ENCODE assay signal across 16 cellular contexts in the genomic region with DNA sequence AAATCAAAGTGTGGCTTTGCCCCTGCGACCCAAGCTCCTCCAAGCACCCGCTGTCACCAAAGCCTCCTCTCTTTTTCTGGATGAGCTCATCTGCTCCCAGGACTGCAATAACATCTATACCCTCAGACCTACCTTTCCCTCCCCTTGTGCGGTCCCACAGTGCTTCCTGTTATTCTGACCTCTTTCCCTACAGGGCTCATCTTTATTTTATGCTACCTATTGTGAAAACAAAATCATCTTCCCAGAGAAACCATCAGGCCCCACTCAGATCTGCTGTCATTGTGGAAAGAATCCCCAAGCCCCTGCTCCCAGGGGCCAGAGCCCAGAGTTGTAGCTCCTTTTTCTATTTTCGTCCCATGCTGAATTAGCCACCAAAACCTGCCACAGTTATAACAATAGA.
DNase-seq lines count a peak whose midpoint lies in the region; TF ChIP-seq lines count a peak whose summit lies in the region.
"Had no signal": no experiment of that assay in that cellular context is flagged by ENCODE, and none has a peak within 500 bp of the region (broad histone marks: within the 10 kb centered on the region; RNA-seq: fewer than 3 reads in every experiment).

No MANE protein-coding gene starts in this region.

- H3K36me3 ChIP-seq in endodermal cell (ENCODE audit: control insufficient read depth, insufficient read depth, low read length) = no peaks in the 10 kb centered on the region

- no peak overlapping the region for H3K9ac ChIP-seq in endodermal cell (ENCODE audit: extremely low read depth, low read length, poor library complexity, severe bottlenecking)

- TF ChIP-seq CTCF in brain (conservative IDR thresholded peaks at IDR 0.05) (no peak), endodermal cell (conservative IDR thresholded peaks at IDR 0.05) (no peak), mesothelial cell of epicardium (IDR thresholded peaks at IDR 0.05; ENCODE audit: unreplicated experiment) (no peak), progenitor cell of endocrine pancreas (IDR thresholded peaks at IDR 0.05; ENCODE audit: unreplicated experiment) (no peak), CD14-positive monocyte (IDR thresholded peaks at IDR 0.05) (no peak), glutamatergic neuron (IDR thresholded peaks at IDR 0.05; ENCODE audit: partially characterized antibody, unreplicated experiment) (no peak)

- H3K36me3 Mint-ChIP-seq in brain = peaks cover 55% of the 10 kb centered on the region
- no peaks in the 10 kb centered on the region for H3K36me3 Mint-ChIP-seq in endodermal cell (ENCODE audit: low read depth)
- peaks cover 34% of the 10 kb centered on the region for H3K36me3 Mint-ChIP-seq in mesothelial cell of epicardium
- H3K36me3 Mint-ChIP-seq in progenitor cell of endocrine pancreas (ENCODE audit: insufficient read depth) = peaks cover 18% of the 10 kb centered on the region
- H3K36me3 Mint-ChIP-seq in CD14-positive monocyte = no peaks in the 10 kb centered on the region
- no peaks in the 10 kb centered on the region for H3K36me3 Mint-ChIP-seq in glutamatergic neuron (ENCODE audit: unreplicated experiment)
- H3K36me3 Mint-ChIP-seq: CD4-positive, CD25-positive, alpha-beta regulatory T cell; CD8-positive, alpha-beta T cell had no signal

- no peak for DNase-seq in endodermal cell
- DNase-seq in mesothelial cell of epicardium (ENCODE audit: low spot score in 2 of 2, unreplicated experiment in 2 of 2) = no peak
- no peak for DNase-seq in progenitor cell of endocrine pancreas (ENCODE audit: low spot score, unreplicated experiment)
- DNase-seq in inferior parietal cortex (ENCODE audit: extremely low spot score) = no peak
- no peak for DNase-seq in cortex of kidney (lab: John Stamatoyannopoulos, UW)
- no peak for DNase-seq in CD14-positive monocyte (ENCODE audit: low spot score)
- no peak for DNase-seq in glutamatergic neuron
- DNase-seq: C1 segment of cervical spinal cord; Caco-2; CD4-positive, CD25-positive, alpha-beta regulatory T cell; CD8-positive, alpha-beta T cell; DMS153; DND-41; GOT3; HCEC 1CT had no signal

- H3K27ac Mint-ChIP-seq in brain (peak overlapping the region in 3 of 5 experiments; percentile 23 to 79 (median 49)), endodermal cell (no peak overlapping the region), mesothelial cell of epicardium (peak overlapping the region; percentile 78), progenitor cell of endocrine pancreas (peak overlapping the region; percentile 7), CD14-positive monocyte (no peak overlapping the region), glutamatergic neuron (ENCODE audit: unreplicated experiment) (no peak overlapping the region)
- H3K27ac Mint-ChIP-seq: CD8-positive, alpha-beta T cell had no signal

- H3K27me3 ChIP-seq in endodermal cell (ENCODE audit: control insufficient read depth, insufficient read depth, low read length, poor library complexity, severe bottlenecking) = peaks cover 60% of the 10 kb centered on the region

- H3K4me3 Mint-ChIP-seq in brain = no peak overlapping the region
- no peak overlapping the region for H3K4me3 Mint-ChIP-seq in endodermal cell
- no peak overlapping the region for H3K4me3 Mint-ChIP-seq in mesothelial cell of epicardium
- no peak overlapping the region for H3K4me3 Mint-ChIP-seq in progenitor cell of endocrine pancreas (ENCODE audit: low read depth)
- H3K4me3 Mint-ChIP-seq in CD14-positive monocyte = no peak overlapping the region
- no peak overlapping the region for H3K4me3 Mint-ChIP-seq in glutamatergic neuron (ENCODE audit: unreplicated experiment)
- H3K4me3 Mint-ChIP-seq: CD4-positive, CD25-positive, alpha-beta regulatory T cell; CD8-positive, alpha-beta T cell had no signal

- no peaks in the 10 kb centered on the region for H3K9me3 ChIP-seq in endodermal cell (ENCODE audit: control insufficient read depth, low read length)
- H3K9me3 ChIP-seq: Caco-2 had no signal

- 89 to 95% methylated on average over 4 of the region's 4 CpGs for WGBS in endodermal cell (ENCODE audit: insufficient coverage in 1 of 2, insufficient read length in 1 of 2), 2 experiments

- H3K4me1 Mint-ChIP-seq in brain (peaks cover 70% of the 10 kb centered on the region), endodermal cell (peaks cover 23% of the 10 kb centered on the region), mesothelial cell of epicardium (peaks cover 50% of the 10 kb centered on the region), progenitor cell of endocrine pancreas (ENCODE audit: low read depth) (peaks cover 57% of the 10 kb centered on the region), CD14-positive monocyte (no peaks in the 10 kb centered on the region), glutamatergic neuron (ENCODE audit: low read depth, unreplicated experiment) (no peaks in the 10 kb centered on the region)
- H3K4me1 Mint-ChIP-seq: CD4-positive, CD25-positive, alpha-beta regulatory T cell had no signal

- H3K9me3 Mint-ChIP-seq in brain = no peaks in the 10 kb centered on the region
- no peaks in the 10 kb centered on the region for H3K9me3 Mint-ChIP-seq in endodermal cell
- H3K9me3 Mint-ChIP-seq in mesothelial cell of epicardium = no peaks in the 10 kb centered on the region
- H3K9me3 Mint-ChIP-seq in progenitor cell of endocrine pancreas (ENCODE audit: low read depth) = no peaks in the 10 kb centered on the region
- H3K9me3 Mint-ChIP-seq in CD14-positive monocyte = peaks cover 2 to 8% (median 3%) of the 10 kb centered on the region in 7 donors
- no peaks in the 10 kb centered on the region for H3K9me3 Mint-ChIP-seq in glutamatergic neuron (ENCODE audit: unreplicated experiment)
- H3K9me3 Mint-ChIP-seq: CD8-positive, alpha-beta T cell had no signal

- H3K4me3 ChIP-seq in endodermal cell (ENCODE audit: low read length) = no peak overlapping the region

- H3K27me3 Mint-ChIP-seq in brain (no peaks in the 10 kb centered on the region), endodermal cell (ENCODE audit: insufficient read depth) (peaks cover 48% of the 10 kb centered on the region), mesothelial cell of epicardium (ENCODE audit: low read depth) (no peaks in the 10 kb centered on the region), progenitor cell of endocrine pancreas (no peaks in the 10 kb centered on the region), CD14-positive monocyte (ENCODE audit: low read depth in 3 of 3) (peaks cover 0 to 2% (median 1%) of the 10 kb centered on the region in 3 donors), glutamatergic neuron (ENCODE audit: unreplicated experiment) (no peaks in the 10 kb centered on the region)

- no peaks in the 10 kb centered on the region for H3K4me1 ChIP-seq in endodermal cell (ENCODE audit: control insufficient read depth, insufficient read depth, low read length)

- intact Hi-C loops in CD14-positive monocyte (cut with micrococcal nuclease) = no loop called here

- peak overlapping the region; percentile 10 for H3K27ac ChIP-seq in endodermal cell (ENCODE audit: low read depth, low read length)

Comparison
In these comparisons a context has a peak if more than half of its experiments do, and no peak if none do; other contexts are left out.
1. H3K27ac Mint-ChIP-seq: peak in brain (3 of 5), mesothelial cell of epicardium (single experiment) and progenitor cell of endocrine pancreas (single experiment); none in endodermal cell (single experiment), CD14-positive monocyte (0 of 7) and glutamatergic neuron (single experiment).